14 cellular contexts compared by ENCODE assay signal in genomic region chr3:99562138-99562537, GRCh38.
DNase-seq lines count a peak whose midpoint lies in the region; ATAC-seq, FAIRE-seq and TF ChIP-seq lines count a peak whose summit lies in the region.
"Had no signal": no experiment of that assay in that cellular context is flagged by ENCODE, and none has a peak within 500 bp of the region (broad histone marks: within the 10 kb centered on the region; RNA-seq: fewer than 3 reads in every experiment).

No MANE protein-coding gene starts in this region.

- H4K20me1 ChIP-seq in K562 (replicated peaks; ENCODE audit: control insufficient read depth, insufficient read depth, low read length): no peaks in the 10 kb centered on the region
- H4K20me1 ChIP-seq: BLaER1 treated with 17β-estradiol and CSF1 and Interleukin-3, amounts not matched to agents 10 nM and 100 nM had no signal

- H3K4me3 ChIP-seq in AG10803 (ENCODE audit: low read length): no peak overlapping the region
- no peak overlapping the region for H3K4me3 ChIP-seq in K562
- H3K4me3 ChIP-seq: BLaER1 treated with 17β-estradiol and CSF1 and Interleukin-3, amounts not matched to agents 10 nM and 100 nM had no signal

- no peaks in the 10 kb centered on the region for H3K9me1 ChIP-seq in K562 (ENCODE audit: control insufficient read depth, insufficient read depth, low read length)

- TF ChIP-seq EP300 in K562 (IDR thresholded peaks at IDR 0.05; ENCODE audit: low read length): no peak

- no peaks in the 10 kb centered on the region for H3K36me3 ChIP-seq in K562 (ENCODE audit: control insufficient read depth, insufficient read depth, low read length)
- H3K36me3 ChIP-seq: BLaER1 treated with 17β-estradiol and CSF1 and Interleukin-3, amounts not matched to agents 10 nM and 100 nM; neutrophil had no signal

- H3K27ac ChIP-seq in K562 (ENCODE audit: extremely low read depth, low read depth, low read length): no peak overlapping the region
- H3K27ac ChIP-seq: BLaER1 treated with 17β-estradiol and CSF1 and Interleukin-3, amounts not matched to agents 10 nM and 100 nM; neutrophil had no signal

- H3K27me3 ChIP-seq in K562 (ENCODE audit: control insufficient read depth in 2 of 2, insufficient read depth in 2 of 2, low read length in 2 of 2): no peaks in the 10 kb centered on the region
- H3K27me3 ChIP-seq: BLaER1 treated with 17β-estradiol and CSF1 and Interleukin-3, amounts not matched to agents 10 nM and 100 nM; neutrophil had no signal

- H2AFZ ChIP-seq in K562 (ENCODE audit: low read depth, low read length): no peak overlapping the region

- 9% methylated on average over 1 of the region's 1 CpG for WGBS in K562 (ENCODE audit: insufficient coverage, low coverage, missing lambda C conversion rate)

- DNase-seq in AG10803 (ENCODE audit: low read depth) (peak; percentile 46), HuH-7 (ENCODE audit: low spot score) (peak; percentile 2), K562 (ENCODE audit: extremely low read depth in 1 of 4, low spot score in 3 of 4) (peak in 1 of 4 experiments; percentile 4), kidney glomerular epithelial cell (lab: John Stamatoyannopoulos, UW) (peak; percentile 48), mucosa of gallbladder (ENCODE audit: low spot score) (no peak), COR-L47 (lab: John Stamatoyannopoulos, UW) (no peak), NCI-H345 treated with DMSO at 0.1 percent for 48 hours (lab: John Stamatoyannopoulos, UW; ENCODE audit: unreplicated experiment) (no peak), GM13976 (ENCODE audit: low spot score) (no peak)
- DNase-seq: NCI-H774; stimulated activated CD4-positive, alpha-beta T cell treated with anti-CD3 and anti-CD28 coated beads, Interleukin-1b, Interleukin-23, amount 100 ng/mL, for 48 hours; stimulated activated naive CD8-positive, alpha-beta T cell treated with anti-CD3 and anti-CD28 coated beads, Interleukin-15, Interleukin-2, amounts not matched to agents 100 U/mL and 50 U/mL, for 24 hours had no signal

- POLR2A ChIA-PET in K562 (lab: Yijun Ruan, JAX): no interaction called here

- no peaks in the 10 kb centered on the region for H3K9me3 ChIP-seq in K562 (replicated peaks; ENCODE audit: control insufficient read depth, insufficient read depth, low read depth, low read length)
- H3K9me3 ChIP-seq: neutrophil had no signal

- TF ChIP-seq POLR2A in K562 (conservative IDR thresholded peaks at IDR 0.05): no peak

- CTCF ChIA-PET in K562 (lab: Yijun Ruan, JAX; ENCODE audit: low intra/inter-chr PET ratio): no interaction called here

- intact Hi-C loops in K562 (cut with micrococcal nuclease): no loop called here

- ATAC-seq in K562: no peak
- ATAC-seq: activated naive CD4-positive, alpha-beta T cell treated with anti-CD3 and anti-CD28 coated beads, Interleukin-2, amount 50 U/mL, for 72 hours; stimulated activated naive CD8-positive, alpha-beta T cell treated with anti-CD3 and anti-CD28 coated beads, Interleukin-15, Interleukin-2, amounts not matched to agents 100 U/mL and 50 U/mL, for 24 hours had no signal

- H3K4me2 ChIP-seq in K562 (ENCODE audit: insufficient read depth, low read length): no peak overlapping the region
- H3K4me2 ChIP-seq: BLaER1 treated with 17β-estradiol and CSF1 and Interleukin-3, amounts not matched to agents 10 nM and 100 nM had no signal

- no peak for TF ChIP-seq RAD21 in K562 (CRISPR knock-in tag; conservative IDR thresholded peaks at IDR 0.05 in 1 of 2, IDR thresholded peaks at IDR 0.05 in 1 of 2)

- H3K79me2 ChIP-seq in K562 (ENCODE audit: control insufficient read depth, insufficient read depth, low read length): no peaks in the 10 kb centered on the region

- no peak for TF ChIP-seq CTCF in AG10803 (conservative IDR thresholded peaks at IDR 0.05; ENCODE audit: low read length)
- no peak for TF ChIP-seq CTCF in K562 (IDR thresholded peaks at IDR 0.05 in 2 of 3, conservative IDR thresholded peaks at IDR 0.05 in 1 of 3; ENCODE audit: insufficient read depth in 2 of 3, low read depth in 1 of 3, low read length in 3 of 3)
- TF ChIP-seq CTCF in GM13976 (IDR thresholded peaks at IDR 0.05; ENCODE audit: borderline replicate concordance, control extremely low read depth, extremely low read depth, insufficient read depth, missing control alignments): no peak

- BruUV-seq in K562 (replicated peaks; lab: Mats Ljungman, UMichigan): no TSS peak

- in situ Hi-C loops in K562 (cut with MboI) (no loop called here), GM13976 (cut with MboI; ENCODE audit: low sequenced_read_pairs, unreplicated experiment) (no loop called here)

- no peak overlapping the region for H3K9ac ChIP-seq in K562 (ENCODE audit: insufficient read depth in 1 of 2, low read depth in 2 of 2, low read length in 2 of 2)
- H3K9ac ChIP-seq: BLaER1 treated with 17β-estradiol and CSF1 and Interleukin-3, amounts not matched to agents 10 nM and 100 nM had no signal

- no peak for FAIRE-seq in K562 (lab: Jason Lieb, UNC)

- H3K4me1 ChIP-seq in K562 (replicated peaks in 1 of 2; ENCODE audit: control insufficient read depth in 2 of 2, insufficient read depth in 2 of 2, low read length in 2 of 2): no peaks in the 10 kb centered on the region
- H3K4me1 ChIP-seq: BLaER1 treated with 17β-estradiol and CSF1 and Interleukin-3, amounts not matched to agents 10 nM and 100 nM had no signal

TF ChIP-seq in K562, 482 proteins besides CTCF, POLR2A, EP300 and RAD21:
- TF ChIP-seq EHMT2 (IDR thresholded peaks at IDR 0.05) (peak; percentile 86), AFF4 (CRISPR knock-in tag; IDR thresholded peaks at IDR 0.05) (no peak), MIER1 (IDR thresholded peaks at IDR 0.05; ENCODE audit: low read depth) (0 out of 2 replicates have a peak, but pooled peaks have one; percentile 42)

Comparison
In these comparisons a context has a peak if more than half of its experiments do, and no peak if none do; other contexts are left out.
1. DNase-seq: peak in AG10803 (single experiment), HuH-7 (single experiment) and kidney glomerular epithelial cell (single experiment); none in mucosa of gallbladder (single experiment), COR-L47 (single experiment), NCI-H345 treated with DMSO at 0.1 percent for 48 hours (single experiment) and GM13976 (single experiment).